In genomic region chrX:124280294-124280902, GRCh38 we compare ENCODE assay signal across 30 cellular contexts. TPM values are rescaled to one million over a fixed set of nuclear protein-coding genes. Genes with fewer than 3 reads are reported as not detected.
A peak's percentile ranks its signal among the peaks of the same experiment; 100 is the strongest.
DNase-seq lines count a peak whose midpoint lies in the region; ATAC-seq and TF ChIP-seq lines count a peak whose summit lies in the region.
"Had no signal": no experiment of that assay in that cellular context is flagged by ENCODE, and none has a peak within 500 bp of the region (broad histone marks: within the 10 kb centered on the region; RNA-seq: fewer than 3 reads in every experiment).

No MANE protein-coding gene starts in this region.

- DNase-seq in A172 (ENCODE audit: low spot score) (peak; percentile 0), OCI-M1 (lab: John Stamatoyannopoulos, UW) (peak; percentile 1), epithelial cell of proximal tubule (ENCODE audit: low read depth) (no peak), NCI-H2227 (lab: John Stamatoyannopoulos, UW; ENCODE audit: unreplicated experiment) (no peak), SK-N-DZ (ENCODE audit: low spot score) (no peak)
- DNase-seq in CD8-positive, alpha-beta memory T cell: no peak
- DNase-seq: activated CD4-positive, alpha-beta T cell treated with anti-CD3 and anti-CD28 coated beads, Interleukin-2, amount 50 U/mL, for 48 hours; activated naive CD8-positive, alpha-beta T cell treated with anti-CD3 and anti-CD28 coated beads, Interleukin-2, amount 10 ng/mL, durations not matched to agents 7 days and 5 days; activated T-cell treated with anti-CD3 and anti-CD28 coated beads, Interleukin-2, amount 50 U/mL, for 4 hours; body of pancreas; CD4-positive, alpha-beta memory T cell; effector CD4-positive, alpha-beta T cell; hippocampal formation; IMR-90; left ventricle myocardium superior; NCI-H1417; NCI-H2107; NCI-H510A; Peyer's patch; right lobe of liver; stimulated activated CD8-positive, alpha-beta memory T cell treated with anti-CD3 and anti-CD28 coated beads, Interleukin-4, amount 100 ng/mL, for 48 hours; T-helper 17 cell had no signal

- no peaks in the 10 kb centered on the region for H3K36me3 Mint-ChIP-seq in CD8-positive, alpha-beta memory T cell
- H3K36me3 Mint-ChIP-seq: activated naive CD8-positive, alpha-beta T cell treated with anti-CD3 and anti-CD28 coated beads, Interleukin-2, amount 10 ng/mL, durations not matched to agents 7 days and 5 days; CD4-positive, alpha-beta memory T cell; mesothelial cell of epicardium had no signal

- H3K36me3 ChIP-seq in CD8-positive, alpha-beta memory T cell (ENCODE audit: insufficient read depth, low read length): no peaks in the 10 kb centered on the region
- H3K36me3 ChIP-seq: Peyer's patch, right lobe of liver had no signal

- peaks cover 14 to 44% (median 23%) of the 10 kb centered on the region in 3 donors for H3K4me1 Mint-ChIP-seq in CD8-positive, alpha-beta memory T cell
- H3K4me1 Mint-ChIP-seq: GM23338, mesothelial cell of epicardium, T-helper 17 cell had no signal

- TF ChIP-seq CTCF in epithelial cell of proximal tubule (conservative IDR thresholded peaks at IDR 0.05; ENCODE audit: low read depth, low read length): no peak

- H3K27ac Mint-ChIP-seq in CD8-positive, alpha-beta memory T cell: peak overlapping the region in 7 of 8 donors; percentile 24 to 90 (median 81)
- H3K27ac Mint-ChIP-seq: activated naive CD8-positive, alpha-beta T cell treated with anti-CD3 and anti-CD28 coated beads, Interleukin-2, amount 10 ng/mL, durations not matched to agents 7 days and 5 days; GM23338; mesothelial cell of epicardium; nephron; T-helper 17 cell had no signal

- H3K27me3 Mint-ChIP-seq in CD8-positive, alpha-beta memory T cell: no peaks in the 10 kb centered on the region
- H3K27me3 Mint-ChIP-seq: activated naive CD8-positive, alpha-beta T cell treated with anti-CD3 and anti-CD28 coated beads, Interleukin-2, amount 10 ng/mL, durations not matched to agents 7 days and 5 days; CD4-positive, alpha-beta memory T cell; T-helper 17 cell had no signal

- no peaks in the 10 kb centered on the region for H3K4me1 ChIP-seq in CD8-positive, alpha-beta memory T cell (ENCODE audit: insufficient read depth, low read length)
- H3K4me1 ChIP-seq: body of pancreas, parathyroid adenoma, Peyer's patch, right lobe of liver had no signal

- TF ChIP-seq POLR2A in GM18505 (IDR thresholded peaks at IDR 0.05; ENCODE audit: borderline replicate concordance, extremely low read depth, insufficient read depth, insufficient read length): no peak

- no peak for ATAC-seq in GM18505 (IDR thresholded peaks at IDR 0.05; ENCODE audit: unreplicated experiment)
- ATAC-seq: activated T-cell treated with anti-CD3 and anti-CD28 coated beads, Interleukin-2, amount 50 U/mL, for 4 hours; body of pancreas; GM23338; left ventricle myocardium superior; right lobe of liver; T-helper 17 cell had no signal

- CTCF ChIA-PET in CD8-positive, alpha-beta memory T cell (lab: Charles Lee): no interaction called here

- POLR2A ChIA-PET in CD8-positive, alpha-beta memory T cell (lab: Charles Lee): no interaction called here

- no peaks in the 10 kb centered on the region for H3K9me3 Mint-ChIP-seq in CD8-positive, alpha-beta memory T cell
- H3K9me3 Mint-ChIP-seq: activated naive CD8-positive, alpha-beta T cell treated with anti-CD3 and anti-CD28 coated beads, Interleukin-2, amount 10 ng/mL, durations not matched to agents 7 days and 5 days; activated T-cell treated with anti-CD3 and anti-CD28 coated beads, Interleukin-2, amount 50 U/mL, for 4 hours; CD4-positive, alpha-beta memory T cell; GM23338; nephron had no signal

- H3K4me3 ChIP-seq in CD8-positive, alpha-beta memory T cell (ENCODE audit: low read length): no peak overlapping the region
- H3K4me3 ChIP-seq in epithelial cell of proximal tubule (ENCODE audit: low read depth, low read length): peak overlapping the region; percentile 31
- H3K4me3 ChIP-seq: body of pancreas, GM23338, Peyer's patch, right lobe of liver had no signal

- no peaks in the 10 kb centered on the region for H3K9me3 ChIP-seq in CD8-positive, alpha-beta memory T cell (ENCODE audit: low read length)
- H3K9me3 ChIP-seq: body of pancreas, Peyer's patch, right lobe of liver had no signal

- H3K27ac ChIP-seq in CD8-positive, alpha-beta memory T cell (ENCODE audit: low read depth, low read length): no peak overlapping the region
- H3K27ac ChIP-seq: body of pancreas, parathyroid adenoma, Peyer's patch, right lobe of liver, VCaP had no signal

- no peaks in the 10 kb centered on the region for H3K27me3 ChIP-seq in CD8-positive, alpha-beta memory T cell (ENCODE audit: insufficient read depth, low read length, poor library complexity, severe bottlenecking)
- H3K27me3 ChIP-seq: body of pancreas, Peyer's patch, right lobe of liver had no signal

- H3K4me3 Mint-ChIP-seq in CD8-positive, alpha-beta memory T cell: peak overlapping the region; percentile 49 to 87 (median 70)
- H3K4me3 Mint-ChIP-seq: activated naive CD8-positive, alpha-beta T cell treated with anti-CD3 and anti-CD28 coated beads, Interleukin-2, amount 10 ng/mL, durations not matched to agents 7 days and 5 days; activated T-cell treated with anti-CD3 and anti-CD28 coated beads, Interleukin-2, amount 50 U/mL, for 4 hours; GM23338; mesothelial cell of epicardium; nephron; T-helper 17 cell had no signal

RNA-seq across cellular contexts. Expression of gene TEX13D, which starts 52.1 kb away (rescaled TPM):
- not detected in 2 replicates for total RNA-seq in A172 (2014; rRNA removed; shearing (Covaris generic))
- under 1 TPM; 0.29 to 0.46 TPM for total RNA-seq in CD8-positive, alpha-beta memory T cell
- polyA plus RNA-seq in CD8-positive, alpha-beta memory T cell: not detected
- total RNA-seq in epithelial cell of proximal tubule: not detected in 2 replicates
- polyA plus RNA-seq in SK-N-DZ (2014; cell fraction: cytosol; rRNA removed): not detected in 2 replicates
- polyA plus RNA-seq in SK-N-DZ (2014; cell fraction: nucleus; rRNA removed): not detected in 2 replicates
- total RNA-seq: activated naive CD8-positive, alpha-beta T cell treated with anti-CD3 and anti-CD28 coated beads, Interleukin-2, amount 10 ng/mL, durations not matched to agents 7 days and 5 days; activated T-cell treated with anti-CD3 and anti-CD28 coated beads, Interleukin-2, amount 50 U/mL, for 4 hours; body of pancreas; CD4-positive, alpha-beta memory T cell; frontal cortex; GM23338; IMR-90; left ventricle myocardium superior; mesothelial cell of epicardium; Peyer's patch; right lobe of liver; SK-MEL-5; T-helper 17 cell had no signal
- polyA plus RNA-seq: CD4-positive, alpha-beta memory T cell; GM23338; IMR-90 had no signal

Comparison
In these comparisons a context has a peak if more than half of its experiments do, and no peak if none do; other contexts are left out.
1. DNase-seq: peak in A172 (single experiment) and OCI-M1 (single experiment); none in CD8-positive, alpha-beta memory T cell (0 of 5), epithelial cell of proximal tubule (single experiment), NCI-H2227 (single experiment) and SK-N-DZ (single experiment).